In genomic region chr16:86663691-86664517, GRCh38 we compare ENCODE assay signal across 9 cellular contexts.
DNase-seq lines count a peak whose midpoint lies in the region; ATAC-seq and TF ChIP-seq lines count a peak whose summit lies in the region.
"Had no signal": no experiment of that assay in that cellular context is flagged by ENCODE, and none has a peak within 500 bp of the region (broad histone marks: within the 10 kb centered on the region; RNA-seq: fewer than 3 reads in every experiment).

No MANE protein-coding gene starts in this region.

- peaks cover 9% of the 10 kb centered on the region for H3K9me3 Mint-ChIP-seq in activated CD4-positive, alpha-beta memory T cell treated with anti-CD3 and anti-CD28 coated beads for 36 hours
- H3K9me3 Mint-ChIP-seq: activated naive CD4-positive, alpha-beta T cell treated with anti-CD3 and anti-CD28 coated beads, Interleukin-2, amount 10 ng/mL, durations not matched to agents 7 days and 5 days had no signal

- TF ChIP-seq CTCF in fibroblast of lung (conservative IDR thresholded peaks at IDR 0.05 in 1 of 2, IDR thresholded peaks at IDR 0.05 in 1 of 2; ENCODE audit: low read depth in 1 of 2, low read length in 2 of 2), result no peak

- no peaks in the 10 kb centered on the region for H3K36me3 ChIP-seq in fibroblast of lung (ENCODE audit: control insufficient read depth, insufficient read depth, low read length)

- CTCF ChIA-PET in activated CD4-positive, alpha-beta memory T cell treated with anti-CD3 and anti-CD28 coated beads for 36 hours (lab: Charles Lee), result no interaction called here

- peak overlapping the region; percentile 90 for H3K27ac ChIP-seq in fibroblast of lung (ENCODE audit: insufficient read depth, low read length)

- H3K4me3 ChIP-seq in fibroblast of lung (replicated peaks in 1 of 4; ENCODE audit: control extremely low read depth in 1 of 4, insufficient read depth in 1 of 4, low read depth in 3 of 4, low read length in 4 of 4), result peak overlapping the region in 2 of 4 experiments; percentile 12 to 23

- H3K9me3 ChIP-seq in fibroblast of lung (ENCODE audit: control insufficient read depth, insufficient read depth, low read depth, low read length), result no peaks in the 10 kb centered on the region

- H3K9ac ChIP-seq in fibroblast of lung (ENCODE audit: insufficient read depth, low read length), result no peak overlapping the region

- H4K20me1 ChIP-seq in fibroblast of lung (ENCODE audit: control insufficient read depth, extremely low read depth, insufficient read depth, low read length), result no peaks in the 10 kb centered on the region

- ATAC-seq in stimulated activated naive CD8-positive, alpha-beta T cell treated with anti-CD3 and anti-CD28 coated beads, Interleukin-15, Interleukin-2, amounts not matched to agents 100 U/mL and 50 U/mL, for 24 hours, result peak; percentile 11
- no peak for ATAC-seq in HG03175 (IDR thresholded peaks at IDR 0.05; ENCODE audit: unreplicated experiment)

- H3K27ac Mint-ChIP-seq in activated CD4-positive, alpha-beta memory T cell treated with anti-CD3 and anti-CD28 coated beads for 36 hours, result peak overlapping the region; percentile 83

- H3K4me1 Mint-ChIP-seq in activated CD4-positive, alpha-beta memory T cell treated with anti-CD3 and anti-CD28 coated beads for 36 hours (ENCODE audit: low read depth), result peaks cover 30% of the 10 kb centered on the region

- peaks cover 2% of the 10 kb centered on the region for H3K36me3 Mint-ChIP-seq in activated CD4-positive, alpha-beta memory T cell treated with anti-CD3 and anti-CD28 coated beads for 36 hours
- H3K36me3 Mint-ChIP-seq: activated naive CD4-positive, alpha-beta T cell treated with anti-CD3 and anti-CD28 coated beads, Interleukin-2, amount 10 ng/mL, durations not matched to agents 7 days and 5 days had no signal

- intact Hi-C loops in activated CD4-positive, alpha-beta memory T cell treated with anti-CD3 and anti-CD28 coated beads for 36 hours (cut with micrococcal nuclease), result loop anchor here (2.0 kb wide), 1 partner anchor 59 kb away; no protein-coding TSS in a partner anchor

- POLR2A ChIA-PET in activated CD4-positive, alpha-beta memory T cell treated with anti-CD3 and anti-CD28 coated beads for 36 hours (lab: Charles Lee), result interaction anchor here (0.8 kb wide), 1 partner anchor 500 kb away, joined by 3 read pairs; no protein-coding TSS in a partner anchor

- H2AFZ ChIP-seq in fibroblast of lung (ENCODE audit: low read length), result no peak overlapping the region

- H3K27me3 ChIP-seq in fibroblast of lung (ENCODE audit: control insufficient read depth, insufficient read depth, low read length), result no peaks in the 10 kb centered on the region

- DNase-seq in activated T-cell treated with anti-CD3 and anti-CD28 coated beads for 48 hours (ENCODE audit: low read depth) (peak; percentile 6), activated T-cell treated with anti-CD3 and anti-CD28 coated beads for 4 hours (no peak), fibroblast of lung (ENCODE audit: low read depth in 2 of 2) (peak; percentile 23 to 86), NCI-H446 treated with DMSO at 0.1 percent for 48 hours (lab: John Stamatoyannopoulos, UW) (no peak), NCI-H1092 (lab: John Stamatoyannopoulos, UW) (no peak)
- DNase-seq in activated CD4-positive, alpha-beta memory T cell treated with anti-CD3 and anti-CD28 coated beads for 36 hours, result peak; percentile 47
- peak; percentile 10 for DNase-seq in stimulated activated naive CD8-positive, alpha-beta T cell treated with anti-CD3 and anti-CD28 coated beads, Interleukin-15, Interleukin-2, amounts not matched to agents 100 U/mL and 50 U/mL, for 24 hours

- H3K79me2 ChIP-seq in fibroblast of lung (ENCODE audit: control insufficient read depth, insufficient read depth, low read length), result no peaks in the 10 kb centered on the region

- H3K4me3 Mint-ChIP-seq in activated CD4-positive, alpha-beta memory T cell treated with anti-CD3 and anti-CD28 coated beads for 36 hours, result no peak overlapping the region
- H3K4me3 Mint-ChIP-seq: activated naive CD4-positive, alpha-beta T cell treated with anti-CD3 and anti-CD28 coated beads, Interleukin-2, amount 10 ng/mL, durations not matched to agents 7 days and 5 days had no signal

- H3K4me2 ChIP-seq in fibroblast of lung (ENCODE audit: extremely low read depth, insufficient read depth, low read length), result peak overlapping the region; percentile 34

- peaks cover 30% of the 10 kb centered on the region for H3K27me3 Mint-ChIP-seq in activated CD4-positive, alpha-beta memory T cell treated with anti-CD3 and anti-CD28 coated beads for 36 hours

- H3K4me1 ChIP-seq in fibroblast of lung (ENCODE audit: control insufficient read depth, extremely low read depth, insufficient read depth, low read length), result peaks cover 34% of the 10 kb centered on the region

Comparison
In these comparisons a context has a peak if more than half of its experiments do, and no peak if none do; other contexts are left out.
1. DNase-seq: peak in activated T-cell treated with anti-CD3 and anti-CD28 coated beads for 48 hours (single experiment), activated CD4-positive, alpha-beta memory T cell treated with anti-CD3 and anti-CD28 coated beads for 36 hours (single experiment), fibroblast of lung (2 of 2) and stimulated activated naive CD8-positive, alpha-beta T cell treated with anti-CD3 and anti-CD28 coated beads, Interleukin-15, Interleukin-2, amounts not matched to agents 100 U/mL and 50 U/mL, for 24 hours (single experiment); none in activated T-cell treated with anti-CD3 and anti-CD28 coated beads for 4 hours (single experiment), NCI-H446 treated with DMSO at 0.1 percent for 48 hours (single experiment) and NCI-H1092 (single experiment).